In the genomic region with DNA sequence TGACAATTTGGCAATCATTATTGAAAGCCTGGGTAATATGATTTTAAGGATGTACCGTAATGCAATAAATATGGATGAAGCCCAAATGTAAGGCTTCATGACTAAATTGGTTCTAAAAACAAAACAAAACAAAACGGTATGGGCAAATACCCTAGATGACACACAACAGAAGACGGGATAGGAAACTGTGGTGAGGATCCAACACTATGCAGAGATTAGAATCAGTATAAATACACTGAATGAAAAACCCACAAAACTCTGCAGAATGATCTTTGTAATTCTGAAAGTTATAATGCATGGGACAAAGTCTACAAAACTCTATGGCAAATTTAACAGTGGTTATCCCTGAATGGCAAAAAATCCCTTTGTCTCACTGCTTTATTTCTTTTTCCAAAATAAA, we compare ENCODE assay signal across 13 cellular contexts. TPM values are rescaled to one million over a fixed set of nuclear protein-coding genes. Genes with fewer than 3 reads are reported as not detected.
DNase-seq lines count a peak whose midpoint lies in the region; ATAC-seq, FAIRE-seq and TF ChIP-seq lines count a peak whose summit lies in the region.
"Had no signal": no experiment of that assay in that cellular context is flagged by ENCODE, and none has a peak within 500 bp of the region (broad histone marks: within the 10 kb centered on the region; RNA-seq: fewer than 3 reads in every experiment).

No MANE protein-coding gene starts in this region.

- WGBS in GM23248 (ENCODE audit: low coverage in 1 of 2, low lambda C conversion rate in 2 of 2, missing lambda C conversion rate in 2 of 2), 2 experiments: 13% methylated on average over 3 of the region's 3 CpGs

- TF ChIP-seq CTCF in DND-41 (IDR thresholded peaks at IDR 0.05; ENCODE audit: borderline replicate concordance, extremely low read depth, low read length, poor library complexity, severe bottlenecking) (no peak), keratinocyte (optimal IDR thresholded peaks at IDR 0.05 in 1 of 3, IDR thresholded peaks at IDR 0.05 in 1 of 3, conservative IDR thresholded peaks at IDR 0.05 in 1 of 3; ENCODE audit: extremely low read depth in 1 of 3, insufficient read depth in 2 of 3, low read length in 3 of 3) (no peak)

- H3F3A ChIP-seq in GM23248 (ENCODE audit: insufficient read depth): peaks cover 24% of the 10 kb centered on the region; the same call in 1 of the 2 replicates

- no peak overlapping the region for H3K4me3 ChIP-seq in DND-41 (ENCODE audit: low read depth in 1 of 2, low read length in 2 of 2)
- no peak overlapping the region for H3K4me3 ChIP-seq in GM23248
- H3K4me3 ChIP-seq in keratinocyte (ENCODE audit: control insufficient read depth in 2 of 3, extremely low read depth in 1 of 3, insufficient read depth in 2 of 3, low read depth in 1 of 3, low read length in 3 of 3): no peak overlapping the region

- no peaks in the 10 kb centered on the region for H3K9me2 ChIP-seq in GM23248 (ENCODE audit: insufficient read depth)

- H2AFZ ChIP-seq in DND-41 (ENCODE audit: low read depth, low read length) (no peak overlapping the region), GM23248 (no peak overlapping the region), keratinocyte (ENCODE audit: control insufficient read depth, low read length) (no peak overlapping the region)

- peak overlapping the region; percentile 28 for H3K4me3 Mint-ChIP-seq in activated T-helper 17 cell treated with anti-CD3 and anti-CD28 coated beads, Interleukin-2, amount 50 U/mL, for 72 hours

- H3K27ac ChIP-seq in DND-41 (ENCODE audit: low read length) (no peak overlapping the region), GM23248 (peak overlapping the region; percentile 13; the same call in 1 of the 2 replicates), keratinocyte (ENCODE audit: control insufficient read depth, insufficient read depth, low read length) (no peak overlapping the region)
- H3K27ac ChIP-seq: VCaP had no signal

- peak; percentile 92 for ATAC-seq in DND-41 (ENCODE audit: insufficient read depth, low read depth)
- ATAC-seq in activated T-helper 17 cell treated with anti-CD3 and anti-CD28 coated beads, Interleukin-2, amount 50 U/mL, for 72 hours (replicated peaks): peak; percentile 93
- no peak for ATAC-seq in GM18861 (IDR thresholded peaks at IDR 0.05; ENCODE audit: unreplicated experiment)

- in situ Hi-C loops in GM23248 (cut with MboI): no loop called here

- dilution Hi-C loops in keratinocyte (cut with MboI; ENCODE audit: extremely low pct_ligation_motif_present, low sequenced_read_pairs): no loop called here

- peak overlapping the region; percentile 11 for H3K27ac Mint-ChIP-seq in activated T-helper 17 cell treated with anti-CD3 and anti-CD28 coated beads, Interleukin-2, amount 50 U/mL, for 72 hours

- H3K9ac ChIP-seq in DND-41 (ENCODE audit: low read depth, low read length): no peak overlapping the region
- H3K9ac ChIP-seq in GM23248: no peak overlapping the region
- H3K9ac ChIP-seq in keratinocyte (ENCODE audit: control insufficient read depth, extremely low read depth, insufficient read depth, low read length): no peak overlapping the region

- peaks cover 7% of the 10 kb centered on the region for H3K27me3 Mint-ChIP-seq in activated T-helper 17 cell treated with anti-CD3 and anti-CD28 coated beads, Interleukin-2, amount 50 U/mL, for 72 hours
- H3K27me3 Mint-ChIP-seq: type B pancreatic cell had no signal

- no peaks in the 10 kb centered on the region for H3K79me2 ChIP-seq in DND-41 (ENCODE audit: insufficient read depth, low read length)
- H3K79me2 ChIP-seq in GM23248 (ENCODE audit: insufficient read depth): peaks cover 18% of the 10 kb centered on the region
- no peaks in the 10 kb centered on the region for H3K79me2 ChIP-seq in keratinocyte (ENCODE audit: control insufficient read depth, insufficient read depth, low read length)

- H4K20me1 ChIP-seq in DND-41 (ENCODE audit: insufficient read depth, low read length): no peaks in the 10 kb centered on the region
- 0 out of 2 replicates have a peak, but pooled peaks cover 5% of the 10 kb centered on the region for H4K20me1 ChIP-seq in GM23248 (ENCODE audit: insufficient read depth)
- H4K20me1 ChIP-seq in keratinocyte (ENCODE audit: control insufficient read depth, extremely low read depth, insufficient read depth, low read length): peaks cover 3% of the 10 kb centered on the region

- H3K4me1 ChIP-seq in DND-41 (ENCODE audit: insufficient read depth, low read length): peaks cover 18% of the 10 kb centered on the region; the same call in 1 of the 2 replicates
- peaks cover 19% of the 10 kb centered on the region for H3K4me1 ChIP-seq in GM23248 (ENCODE audit: insufficient read depth)
- peaks cover 16% of the 10 kb centered on the region for H3K4me1 ChIP-seq in keratinocyte (ENCODE audit: control insufficient read depth, extremely low read depth, insufficient read depth, low read length)

- H3K9me3 Mint-ChIP-seq in activated T-helper 17 cell treated with anti-CD3 and anti-CD28 coated beads, Interleukin-2, amount 50 U/mL, for 72 hours: no peaks in the 10 kb centered on the region
- H3K9me3 Mint-ChIP-seq: type B pancreatic cell had no signal

- H3K27me3 ChIP-seq in DND-41 (ENCODE audit: insufficient read depth, low read length, poor library complexity) (peaks cover 3% of the 10 kb centered on the region), GM23248 (replicated peaks; ENCODE audit: insufficient read depth) (no peaks in the 10 kb centered on the region), keratinocyte (ENCODE audit: control insufficient read depth, extremely low read depth, insufficient read depth, low read length) (no peaks in the 10 kb centered on the region)

- no peaks in the 10 kb centered on the region for H3K9me3 ChIP-seq in DND-41 (ENCODE audit: insufficient read depth, low read length, severe bottlenecking)
- no peaks in the 10 kb centered on the region for H3K9me3 ChIP-seq in GM23248 (ENCODE audit: low read depth)
- H3K9me3 ChIP-seq in keratinocyte (ENCODE audit: control insufficient read depth, low read depth, low read length): no peaks in the 10 kb centered on the region

- no peaks in the 10 kb centered on the region for H3K9me1 ChIP-seq in keratinocyte (ENCODE audit: control insufficient read depth, extremely low read depth, insufficient read depth, low read length)

- H3K36me3 Mint-ChIP-seq in activated T-helper 17 cell treated with anti-CD3 and anti-CD28 coated beads, Interleukin-2, amount 50 U/mL, for 72 hours (ENCODE audit: low read depth): no peaks in the 10 kb centered on the region

- H3K4me2 ChIP-seq in DND-41 (ENCODE audit: insufficient read depth, low read length): no peak overlapping the region
- peak overlapping the region; percentile 29 for H3K4me2 ChIP-seq in GM23248 (ENCODE audit: unreplicated experiment)
- H3K4me2 ChIP-seq in keratinocyte (ENCODE audit: control insufficient read depth, extremely low read depth, insufficient read depth, low read depth, low read length): peak overlapping the region; percentile 61

- DNase-seq in DND-41 (no peak), GM23248 (peak; percentile 73), keratinocyte (ENCODE audit: low read depth, low spot score) (no peak), NCI-H187 treated with DMSO at 0.1 percent for 48 hours (lab: John Stamatoyannopoulos, UW) (no peak), RPMI8226 (no peak), inferior parietal cortex (ENCODE audit: extremely low spot score) (no peak)
- DNase-seq: cerebellar nuclear complex, Kasumi-1, NCI-H2081 had no signal

- FAIRE-seq in keratinocyte (lab: Jason Lieb, UNC): no peak

- H3K4me1 Mint-ChIP-seq in activated T-helper 17 cell treated with anti-CD3 and anti-CD28 coated beads, Interleukin-2, amount 50 U/mL, for 72 hours: peaks cover 5% of the 10 kb centered on the region

- H3K36me3 ChIP-seq in DND-41 (ENCODE audit: insufficient read depth, low read length) (no peaks in the 10 kb centered on the region), GM23248 (ENCODE audit: low read depth) (peaks cover 5% of the 10 kb centered on the region; the same call in 1 of the 2 replicates), keratinocyte (ENCODE audit: control insufficient read depth in 2 of 2, extremely low read depth in 1 of 2, insufficient read depth in 2 of 2, low read length in 2 of 2) (no peaks in the 10 kb centered on the region)

RNA-seq across cellular contexts. Expression of gene MALSU1, which starts 57.6 kb away (rescaled TPM):
- total RNA-seq in GM23248 (2014; rRNA removed; shearing (Covaris generic)): 66.0 and 96.1 TPM in 2 replicates
- polyA plus RNA-seq in GM23248 (2016; fragmentation: Nextera tagmentation; extraction: Ambion mirVana) (135 and 136 TPM in 2 replicates), keratinocyte (34.2 to 67.8 TPM (median 43.1 TPM) in 3 replicates)
- 10 to 100 TPM; 60.2 to 84.3 TPM for total RNA-seq in activated T-helper 17 cell treated with anti-CD3 and anti-CD28 coated beads, Interleukin-2, amount 50 U/mL, for 72 hours
- 26.3 TPM for polyA plus RNA-seq in keratinocyte (2011; ENCODE audit: low read depth)
- polyA plus RNA-seq in keratinocyte (2011; cell fraction: cytosol; rRNA removed): 40.4 and 41.4 TPM in 2 replicates
- 22.0 and 31.2 TPM in 2 replicates for polyA plus RNA-seq in keratinocyte (2011; cell fraction: nucleus; rRNA removed)
- polyA plus RNA-seq in keratinocyte (2012; ENCODE audit: low replicate concordance): 54.0 and 55.1 TPM in 2 replicates
- 3.6 to 43.6 TPM (median 23.8 TPM) in 3 replicates for polyA minus RNA-seq in keratinocyte
- 39.5 TPM for polyA minus RNA-seq in keratinocyte (2011; cell fraction: cytosol; rRNA and poly(A)+ RNA removed)
- polyA minus RNA-seq in keratinocyte (2011; cell fraction: nucleus; rRNA and poly(A)+ RNA removed): 4.5 and 8.5 TPM in 2 replicates
